ENCODE assay signal across 20 cellular contexts in genomic region chr10:44733743-44734488, GRCh38.
DNase-seq lines count a peak whose midpoint lies in the region; ATAC-seq, FAIRE-seq and TF ChIP-seq lines count a peak whose summit lies in the region.
"Had no signal": no experiment of that assay in that cellular context is flagged by ENCODE, and none has a peak within 500 bp of the region (broad histone marks: within the 10 kb centered on the region; RNA-seq: fewer than 3 reads in every experiment).

No MANE protein-coding gene starts in this region.

- no peak for ATAC-seq in PC-3
- peak; percentile 66 to 89 (median 80) for ATAC-seq in pancreas
- no peak for ATAC-seq in CD4-positive, alpha-beta T cell (ENCODE audit: poor library complexity)
- ATAC-seq: stimulated activated naive CD8-positive, alpha-beta T cell treated with anti-CD3 and anti-CD28 coated beads, Interleukin-15, Interleukin-2, amounts not matched to agents 100 U/mL and 50 U/mL, for 24 hours had no signal

- peaks cover 11% of the 10 kb centered on the region for H3K9me3 Mint-ChIP-seq in CD4-positive, alpha-beta T cell
- H3K9me3 Mint-ChIP-seq: activated naive CD4-positive, alpha-beta T cell treated with anti-CD3 and anti-CD28 coated beads, Interleukin-2, amount 10 ng/mL, durations not matched to agents 7 days and 5 days had no signal

- H3F3A ChIP-seq in PC-3 (ENCODE audit: low read length, unreplicated experiment) = no peaks in the 10 kb centered on the region

- no peaks in the 10 kb centered on the region for H3K9me2 ChIP-seq in PC-3 (replicated peaks; ENCODE audit: low read length)

- H3K4me1 ChIP-seq in PC-3 (ENCODE audit: insufficient read depth, low read length) (no peaks in the 10 kb centered on the region), pancreas (peaks cover 0 to 32% (median 18%) of the 10 kb centered on the region in 3 donors)

- POLR2A ChIA-PET in PC-3 (lab: Charles Lee; ENCODE audit: unreplicated experiment) = no interaction called here
- POLR2A ChIA-PET in CD4-positive, alpha-beta T cell (lab: Charles Lee) = no interaction called here

- no peak for TF ChIP-seq POLR2A in lower leg skin (IDR thresholded peaks at IDR 0.05)

- H3K9me3 ChIP-seq in PC-3 (ENCODE audit: low read length) = no peaks in the 10 kb centered on the region
- no peaks in the 10 kb centered on the region for H3K9me3 ChIP-seq in pancreas
- peaks cover 6% of the 10 kb centered on the region for H3K9me3 ChIP-seq in CD4-positive, alpha-beta T cell (ENCODE audit: control insufficient read depth, low read length)

- no peak overlapping the region for H3K4me3 ChIP-seq in PC-3 (ENCODE audit: low read length)
- no peak overlapping the region for H3K4me3 ChIP-seq in fibroblast of villous mesenchyme (ENCODE audit: low read depth, low read length)
- no peak overlapping the region for H3K4me3 ChIP-seq in pancreas
- H3K4me3 ChIP-seq in lower leg skin (ENCODE audit: low read depth, poor library complexity, severe bottlenecking) = no peak overlapping the region
- H3K4me3 ChIP-seq: lung had no signal

- H3K36me3 ChIP-seq in PC-3 (ENCODE audit: low read depth, low read length) (no peaks in the 10 kb centered on the region), pancreas (no peaks in the 10 kb centered on the region)
- H3K36me3 ChIP-seq: WERI-Rb-1 had no signal

- WGBS in pancreas, 2 donors = 12 to 17% methylated on average over 4 of the region's 4 CpGs
- WGBS in lower leg skin, 2 donors = 87% methylated on average over 4 of the region's 4 CpGs

- no peak overlapping the region for H3K9ac ChIP-seq in PC-3 (ENCODE audit: low read length)

- no peaks in the 10 kb centered on the region for H4K20me1 ChIP-seq in PC-3 (ENCODE audit: low read length)

- no TSS peak for BruUV-seq in PC-3 (replicated peaks; lab: Mats Ljungman, UMichigan)

- no peaks in the 10 kb centered on the region for H3K79me2 ChIP-seq in PC-3 (ENCODE audit: low read length)

- no peaks in the 10 kb centered on the region for H3K4me1 Mint-ChIP-seq in CD4-positive, alpha-beta T cell (ENCODE audit: low read depth)
- H3K4me1 Mint-ChIP-seq: activated naive CD4-positive, alpha-beta T cell treated with anti-CD3 and anti-CD28 coated beads, Interleukin-2, amount 10 ng/mL, durations not matched to agents 7 days and 5 days had no signal

- TF ChIP-seq CTCF in PC-3 (conservative IDR thresholded peaks at IDR 0.05; ENCODE audit: low read depth, low read length) (peak; percentile 52), fibroblast of villous mesenchyme (IDR thresholded peaks at IDR 0.05; ENCODE audit: insufficient read depth, low read depth, low read length) (peak; percentile 10), pancreas (IDR thresholded peaks at IDR 0.05) (peak in 3 of 4 donors; percentile 16 to 47 (median 19)), lower leg skin (IDR thresholded peaks at IDR 0.05) (no peak)
- TF ChIP-seq CTCF in CD4-positive, alpha-beta T cell (IDR thresholded peaks at IDR 0.05) = no peak

- H3K27ac ChIP-seq in PC-3 (ENCODE audit: low read length) = no peak overlapping the region
- H3K27ac ChIP-seq in pancreas = peak overlapping the region in 3 of 4 donors; percentile 23 to 63 (median 62)
- no peak overlapping the region for H3K27ac ChIP-seq in CD4-positive, alpha-beta T cell (ENCODE audit: low read depth, low read length)
- H3K27ac ChIP-seq: WERI-Rb-1 had no signal

- H3K4me3 Mint-ChIP-seq in CD4-positive, alpha-beta T cell = no peak overlapping the region
- H3K4me3 Mint-ChIP-seq: activated naive CD4-positive, alpha-beta T cell treated with anti-CD3 and anti-CD28 coated beads, Interleukin-2, amount 10 ng/mL, durations not matched to agents 7 days and 5 days had no signal

- CTCF ChIA-PET in PC-3 (lab: Charles Lee) = no interaction called here
- CTCF ChIA-PET in CD4-positive, alpha-beta T cell (lab: Charles Lee) = no interaction called here

- peak; percentile 2 for DNase-seq in DMS153 (lab: John Stamatoyannopoulos, UW)
- DNase-seq in DMS153 treated with DMSO at 0.1 percent for 48 hours (lab: John Stamatoyannopoulos, UW; ENCODE audit: unreplicated experiment) = no peak
- DNase-seq in PC-3 = peak; percentile 24
- DNase-seq in fibroblast of villous mesenchyme (ENCODE audit: low read depth) = no peak
- peak in 3 of 6 donors; percentile 36 to 67 (median 63) for DNase-seq in pancreas
- no peak for DNase-seq in CD4-positive, alpha-beta T cell
- DNase-seq in lower leg skin (ENCODE audit: low spot score in 2 of 2) = no peak
- DNase-seq in NCI-H2171 treated with DMSO at 0.1 percent for 48 hours (lab: John Stamatoyannopoulos, UW) = no peak
- DNase-seq: 8988T; activated naive CD4-positive, alpha-beta T cell treated with anti-CD3 and anti-CD28 coated beads, Interleukin-2, amount 10 ng/mL, durations not matched to agents 7 days and 5 days; central memory CD4-positive, alpha-beta T cell; COR-L47; HCEC 1CT; hippocampal formation; NCI-H1105; NCI-H226; stimulated activated naive CD8-positive, alpha-beta T cell treated with anti-CD3 and anti-CD28 coated beads, Interleukin-15, Interleukin-2, amounts not matched to agents 100 U/mL and 50 U/mL, for 24 hours; WERI-Rb-1 had no signal

- H3K4me2 ChIP-seq in PC-3 (ENCODE audit: low read length) = no peak overlapping the region

- H3K36me3 Mint-ChIP-seq in CD4-positive, alpha-beta T cell (ENCODE audit: low read depth) = no peaks in the 10 kb centered on the region
- H3K36me3 Mint-ChIP-seq: activated naive CD4-positive, alpha-beta T cell treated with anti-CD3 and anti-CD28 coated beads, Interleukin-2, amount 10 ng/mL, durations not matched to agents 7 days and 5 days had no signal

- no peak overlapping the region for H3K27ac Mint-ChIP-seq in CD4-positive, alpha-beta T cell
- H3K27ac Mint-ChIP-seq: activated naive CD4-positive, alpha-beta T cell treated with anti-CD3 and anti-CD28 coated beads, Interleukin-2, amount 10 ng/mL, durations not matched to agents 7 days and 5 days had no signal

- H2AFZ ChIP-seq in PC-3 (ENCODE audit: low read length) = no peak overlapping the region

- H3K27me3 Mint-ChIP-seq in CD4-positive, alpha-beta T cell = peaks cover 32% of the 10 kb centered on the region
- H3K27me3 Mint-ChIP-seq: activated naive CD4-positive, alpha-beta T cell treated with anti-CD3 and anti-CD28 coated beads, Interleukin-2, amount 10 ng/mL, durations not matched to agents 7 days and 5 days had no signal

- intact Hi-C loops in PC-3 (cut with micrococcal nuclease) = no loop called here
- intact Hi-C loops in pancreas (cut with DNase I) = no loop called here
- intact Hi-C loops in CD4-positive, alpha-beta T cell (cut with DNase I, micrococcal nuclease) = no loop called here
- intact Hi-C loops in lower leg skin (cut with DNase I; ENCODE audit: low total_unique reads) = no loop called here

- H3K27me3 ChIP-seq in PC-3 (ENCODE audit: low read length) = no peaks in the 10 kb centered on the region
- no peaks in the 10 kb centered on the region for H3K27me3 ChIP-seq in pancreas
- no peaks in the 10 kb centered on the region for H3K27me3 ChIP-seq in CD4-positive, alpha-beta T cell (ENCODE audit: control insufficient read depth, insufficient read depth, low read length)

- FAIRE-seq in pancreas (lab: Jason Lieb, UNC) = no peak
- FAIRE-seq: endothelial cell of umbilical vein had no signal

Comparison
In these comparisons a context has a peak if more than half of its experiments do, and no peak if none do; other contexts are left out.
1. DNase-seq: peak in DMS153 (single experiment) and PC-3 (single experiment); none in DMS153 treated with DMSO at 0.1 percent for 48 hours (single experiment), fibroblast of villous mesenchyme (single experiment), CD4-positive, alpha-beta T cell (0 of 10), lower leg skin (0 of 2) and NCI-H2171 treated with DMSO at 0.1 percent for 48 hours (single experiment).
2. ATAC-seq: peak in pancreas (4 of 4); none in PC-3 (single experiment) and CD4-positive, alpha-beta T cell (single experiment).
3. H3K27ac ChIP-seq: peak in pancreas (3 of 4); none in PC-3 (single experiment) and CD4-positive, alpha-beta T cell (single experiment).
4. CTCF ChIP-seq: peak in PC-3 (single experiment), fibroblast of villous mesenchyme (single experiment) and pancreas (3 of 4); none in CD4-positive, alpha-beta T cell (single experiment) and lower leg skin (0 of 3).